In genomic region chr10:7787857-7788639, GRCh38 we compare ENCODE assay signal across 1 cellular context.
A peak's percentile ranks its signal among the peaks of the same experiment; 100 is the strongest.
TF ChIP-seq lines count a peak whose summit lies in the region.

ATP5F1C (plus strand) TSS chr10:7788177; CDS start chr10:7788208, 31 bp downstream.
A gene with protein sequence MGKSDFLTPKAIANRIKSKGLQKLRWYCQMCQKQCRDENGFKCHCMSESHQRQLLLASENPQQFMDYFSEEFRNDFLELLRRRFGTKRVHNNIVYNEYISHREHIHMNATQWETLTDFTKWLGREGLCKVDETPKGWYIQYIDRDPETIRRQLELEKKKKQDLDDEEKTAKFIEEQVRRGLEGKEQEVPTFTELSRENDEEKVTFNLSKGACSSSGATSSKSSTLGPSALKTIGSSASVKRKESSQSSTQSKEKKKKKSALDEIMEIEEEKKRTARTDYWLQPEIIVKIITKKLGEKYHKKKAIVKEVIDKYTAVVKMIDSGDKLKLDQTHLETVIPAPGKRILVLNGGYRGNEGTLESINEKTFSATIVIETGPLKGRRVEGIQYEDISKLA (minus strand): TSS chr10:7787993. CDS start chr10:7787933, 60 bp downstream.

TF ChIP-seq in HEK293, 187 proteins besides CTCF, POLR2A, EP300 and RAD21 (continued from another document and continues in another):
- TF ChIP-seq, protein P1, sequence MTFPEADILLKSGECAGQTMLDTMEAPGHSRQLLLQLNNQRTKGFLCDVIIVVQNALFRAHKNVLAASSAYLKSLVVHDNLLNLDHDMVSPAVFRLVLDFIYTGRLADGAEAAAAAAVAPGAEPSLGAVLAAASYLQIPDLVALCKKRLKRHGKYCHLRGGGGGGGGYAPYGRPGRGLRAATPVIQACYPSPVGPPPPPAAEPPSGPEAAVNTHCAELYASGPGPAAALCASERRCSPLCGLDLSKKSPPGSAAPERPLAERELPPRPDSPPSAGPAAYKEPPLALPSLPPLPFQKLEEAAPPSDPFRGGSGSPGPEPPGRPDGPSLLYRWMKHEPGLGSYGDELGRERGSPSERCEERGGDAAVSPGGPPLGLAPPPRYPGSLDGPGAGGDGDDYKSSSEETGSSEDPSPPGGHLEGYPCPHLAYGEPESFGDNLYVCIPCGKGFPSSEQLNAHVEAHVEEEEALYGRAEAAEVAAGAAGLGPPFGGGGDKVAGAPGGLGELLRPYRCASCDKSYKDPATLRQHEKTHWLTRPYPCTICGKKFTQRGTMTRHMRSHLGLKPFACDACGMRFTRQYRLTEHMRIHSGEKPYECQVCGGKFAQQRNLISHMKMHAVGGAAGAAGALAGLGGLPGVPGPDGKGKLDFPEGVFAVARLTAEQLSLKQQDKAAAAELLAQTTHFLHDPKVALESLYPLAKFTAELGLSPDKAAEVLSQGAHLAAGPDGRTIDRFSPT (tag by site-specific recombination; IDR thresholded peaks at IDR 0.05), result no peak
- TF ChIP-seq MZF1 (tag by site-specific recombination; IDR thresholded peaks at IDR 0.05; ENCODE audit: borderline replicate concordance), result no peak
- TF ChIP-seq ZSCAN18 (tag by site-specific recombination; IDR thresholded peaks at IDR 0.05), result no peak
- no peak for TF ChIP-seq GLIS2 (tag by site-specific recombination; IDR thresholded peaks at IDR 0.05)
- no peak for TF ChIP-seq ZNF555 (tag by site-specific recombination; conservative IDR thresholded peaks at IDR 0.05)
- TF ChIP-seq ZNF416 (tag by site-specific recombination; IDR thresholded peaks at IDR 0.05), result no peak
- TF ChIP-seq ZNF701 (tag by site-specific recombination; IDR thresholded peaks at IDR 0.05), result no peak
- no peak for TF ChIP-seq ZNF37A (tag by site-specific recombination; IDR thresholded peaks at IDR 0.05)
- TF ChIP-seq ZNF239 (tag by site-specific recombination; IDR thresholded peaks at IDR 0.05), result no peak
- TF ChIP-seq ZNF544 (tag by site-specific recombination; IDR thresholded peaks at IDR 0.05), result no peak
- no peak for TF ChIP-seq ZNF777 (tag by site-specific recombination; IDR thresholded peaks at IDR 0.05; ENCODE audit: borderline replicate concordance)
- no peak for TF ChIP-seq KLF7 (tag by site-specific recombination; IDR thresholded peaks at IDR 0.05; ENCODE audit: borderline replicate concordance)
- TF ChIP-seq SALL2 (tag by site-specific recombination; IDR thresholded peaks at IDR 0.05; ENCODE audit: borderline replicate concordance), result no peak
- TF ChIP-seq ZNF768 (tag by site-specific recombination; IDR thresholded peaks at IDR 0.05), result no peak; the same call in 1 of the 2 replicates
- no peak for TF ChIP-seq PRDM1 (tag by site-specific recombination; IDR thresholded peaks at IDR 0.05)
- no peak for TF ChIP-seq ZNF114 (tag by site-specific recombination; IDR thresholded peaks at IDR 0.05)
- peak; percentile 64 for TF ChIP-seq ZXDB (tag by site-specific recombination; IDR thresholded peaks at IDR 0.05)
- TF ChIP-seq ZNF837 (tag by site-specific recombination; IDR thresholded peaks at IDR 0.05), result no peak
- peak; percentile 38; the same call in 1 of the 2 replicates for TF ChIP-seq ZNF2 (tag by site-specific recombination; IDR thresholded peaks at IDR 0.05)
- TF ChIP-seq ZIC2 (tag by site-specific recombination; IDR thresholded peaks at IDR 0.05), result no peak
- TF ChIP-seq ZNF785 (tag by site-specific recombination; IDR thresholded peaks at IDR 0.05), result no peak
- TF ChIP-seq IKZF3 (tag by site-specific recombination; IDR thresholded peaks at IDR 0.05), result no peak
- no peak for TF ChIP-seq ZNF148 (tag by site-specific recombination; IDR thresholded peaks at IDR 0.05; ENCODE audit: borderline replicate concordance)
- peak; percentile 97; the same call in 1 of the 2 replicates for TF ChIP-seq ZFP37 (tag by site-specific recombination; IDR thresholded peaks at IDR 0.05)
- TF ChIP-seq PRDM2 (tag by site-specific recombination; IDR thresholded peaks at IDR 0.05; ENCODE audit: borderline replicate concordance), result no peak
- TF ChIP-seq ZNF214 (tag by site-specific recombination; IDR thresholded peaks at IDR 0.05; ENCODE audit: borderline replicate concordance), result no peak
- no peak for TF ChIP-seq ZNF404 (tag by site-specific recombination; IDR thresholded peaks at IDR 0.05)
- TF ChIP-seq, protein P2, sequence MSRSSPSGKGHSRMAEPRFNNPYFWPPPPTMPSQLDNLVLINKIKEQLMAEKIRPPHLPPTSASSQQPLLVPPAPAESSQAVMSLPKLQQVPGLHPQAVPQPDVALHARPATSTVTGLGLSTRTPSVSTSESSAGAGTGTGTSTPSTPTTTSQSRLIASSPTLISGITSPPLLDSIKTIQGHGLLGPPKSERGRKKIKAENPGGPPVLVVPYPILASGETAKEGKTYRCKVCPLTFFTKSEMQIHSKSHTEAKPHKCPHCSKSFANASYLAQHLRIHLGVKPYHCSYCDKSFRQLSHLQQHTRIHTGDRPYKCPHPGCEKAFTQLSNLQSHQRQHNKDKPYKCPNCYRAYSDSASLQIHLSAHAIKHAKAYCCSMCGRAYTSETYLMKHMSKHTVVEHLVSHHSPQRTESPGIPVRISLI (tag by site-specific recombination; IDR thresholded peaks at IDR 0.05), result no peak
- no peak for TF ChIP-seq ZNF292 (tag by site-specific recombination; IDR thresholded peaks at IDR 0.05; ENCODE audit: borderline replicate concordance, low read depth)
- TF ChIP-seq BCL11A (tag by site-specific recombination; IDR thresholded peaks at IDR 0.05; ENCODE audit: low read depth), result no peak
- no peak for TF ChIP-seq ZNF707 (tag by site-specific recombination; IDR thresholded peaks at IDR 0.05)
- TF ChIP-seq ZNF548 (tag by site-specific recombination; IDR thresholded peaks at IDR 0.05), result no peak
- no peak for TF ChIP-seq ZNF664 (tag by site-specific recombination; IDR thresholded peaks at IDR 0.05)
- TF ChIP-seq BCL11B (tag by site-specific recombination; IDR thresholded peaks at IDR 0.05; ENCODE audit: low read depth), result no peak
- peak; percentile 90 for TF ChIP-seq KLF9 (tag by site-specific recombination; IDR thresholded peaks at IDR 0.05; ENCODE audit: low read depth)
- no peak for TF ChIP-seq ZNF621 (tag by site-specific recombination; IDR thresholded peaks at IDR 0.05)
- no peak for TF ChIP-seq ZNF747 (tag by site-specific recombination; IDR thresholded peaks at IDR 0.05)
- TF ChIP-seq, protein P3, sequence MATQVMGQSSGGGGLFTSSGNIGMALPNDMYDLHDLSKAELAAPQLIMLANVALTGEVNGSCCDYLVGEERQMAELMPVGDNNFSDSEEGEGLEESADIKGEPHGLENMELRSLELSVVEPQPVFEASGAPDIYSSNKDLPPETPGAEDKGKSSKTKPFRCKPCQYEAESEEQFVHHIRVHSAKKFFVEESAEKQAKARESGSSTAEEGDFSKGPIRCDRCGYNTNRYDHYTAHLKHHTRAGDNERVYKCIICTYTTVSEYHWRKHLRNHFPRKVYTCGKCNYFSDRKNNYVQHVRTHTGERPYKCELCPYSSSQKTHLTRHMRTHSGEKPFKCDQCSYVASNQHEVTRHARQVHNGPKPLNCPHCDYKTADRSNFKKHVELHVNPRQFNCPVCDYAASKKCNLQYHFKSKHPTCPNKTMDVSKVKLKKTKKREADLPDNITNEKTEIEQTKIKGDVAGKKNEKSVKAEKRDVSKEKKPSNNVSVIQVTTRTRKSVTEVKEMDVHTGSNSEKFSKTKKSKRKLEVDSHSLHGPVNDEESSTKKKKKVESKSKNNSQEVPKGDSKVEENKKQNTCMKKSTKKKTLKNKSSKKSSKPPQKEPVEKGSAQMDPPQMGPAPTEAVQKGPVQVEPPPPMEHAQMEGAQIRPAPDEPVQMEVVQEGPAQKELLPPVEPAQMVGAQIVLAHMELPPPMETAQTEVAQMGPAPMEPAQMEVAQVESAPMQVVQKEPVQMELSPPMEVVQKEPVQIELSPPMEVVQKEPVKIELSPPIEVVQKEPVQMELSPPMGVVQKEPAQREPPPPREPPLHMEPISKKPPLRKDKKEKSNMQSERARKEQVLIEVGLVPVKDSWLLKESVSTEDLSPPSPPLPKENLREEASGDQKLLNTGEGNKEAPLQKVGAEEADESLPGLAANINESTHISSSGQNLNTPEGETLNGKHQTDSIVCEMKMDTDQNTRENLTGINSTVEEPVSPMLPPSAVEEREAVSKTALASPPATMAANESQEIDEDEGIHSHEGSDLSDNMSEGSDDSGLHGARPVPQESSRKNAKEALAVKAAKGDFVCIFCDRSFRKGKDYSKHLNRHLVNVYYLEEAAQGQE (tag by site-specific recombination; IDR thresholded peaks at IDR 0.05), result peak; percentile 51
- TF ChIP-seq ZBTB7A (tag by site-specific recombination; IDR thresholded peaks at IDR 0.05; ENCODE audit: low read depth), result 0 out of 2 replicates have a peak, but pooled peaks have one; percentile 52
- TF ChIP-seq SP3 (tag by site-specific recombination; IDR thresholded peaks at IDR 0.05), result peak; percentile 92
- TF ChIP-seq ZNF610 (tag by site-specific recombination; IDR thresholded peaks at IDR 0.05; ENCODE audit: borderline replicate concordance), result no peak
- TF ChIP-seq, protein P4, sequence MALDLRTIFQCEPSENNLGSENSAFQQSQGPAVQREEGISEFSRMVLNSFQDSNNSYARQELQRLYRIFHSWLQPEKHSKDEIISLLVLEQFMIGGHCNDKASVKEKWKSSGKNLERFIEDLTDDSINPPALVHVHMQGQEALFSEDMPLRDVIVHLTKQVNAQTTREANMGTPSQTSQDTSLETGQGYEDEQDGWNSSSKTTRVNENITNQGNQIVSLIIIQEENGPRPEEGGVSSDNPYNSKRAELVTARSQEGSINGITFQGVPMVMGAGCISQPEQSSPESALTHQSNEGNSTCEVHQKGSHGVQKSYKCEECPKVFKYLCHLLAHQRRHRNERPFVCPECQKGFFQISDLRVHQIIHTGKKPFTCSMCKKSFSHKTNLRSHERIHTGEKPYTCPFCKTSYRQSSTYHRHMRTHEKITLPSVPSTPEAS (tag by site-specific recombination; IDR thresholded peaks at IDR 0.05), result peak; percentile 22; the same call in 1 of the 2 replicates
